ENCODE assay signal across 28 cellular contexts in genomic region chr11:115455606-115456005, GRCh38.
"Had no signal": no experiment of that assay in that cellular context is flagged by ENCODE, and none has a peak within 500 bp of the region (broad histone marks: within the 10 kb centered on the region; RNA-seq: fewer than 3 reads in every experiment).

No MANE protein-coding gene starts in this region.

- H3K27ac ChIP-seq: esophagus muscularis mucosa, foreskin keratinocyte, heart left ventricle, left ventricle myocardium inferior, parathyroid adenoma, spleen, suprapubic skin, tibial artery, upper lobe of right lung had no signal

- H3K27ac Mint-ChIP-seq: activated CD4-positive, alpha-beta memory T cell treated with anti-CD3 and anti-CD28 coated beads, Interleukin-2, amount 10 ng/mL, durations not matched to agents 7 days and 5 days; activated CD4-positive, alpha-beta T cell treated with anti-CD3 and anti-CD28 coated beads, Interleukin-2, amount 10 ng/mL, durations not matched to agents 7 days and 5 days; activated naive CD4-positive, alpha-beta T cell treated with anti-CD3 and anti-CD28 coated beads, Interleukin-2, amount 50 U/mL, for 24 hours; activated naive CD8-positive, alpha-beta T cell treated with anti-CD3 and anti-CD28 coated beads, Interleukin-2, amount 50 U/mL, for 24 hours; activated T-cell treated with anti-CD3 and anti-CD28 coated beads, Interleukin-2, amount 50 U/mL, for 24 hours; naive B cell; T-helper 17 cell had no signal

- H3K27me3 Mint-ChIP-seq: activated CD4-positive, alpha-beta memory T cell treated with anti-CD3 and anti-CD28 coated beads, Interleukin-2, amount 10 ng/mL, durations not matched to agents 7 days and 5 days; activated CD4-positive, alpha-beta T cell treated with anti-CD3 and anti-CD28 coated beads, Interleukin-2, amount 10 ng/mL, durations not matched to agents 7 days and 5 days; activated naive CD8-positive, alpha-beta T cell treated with anti-CD3 and anti-CD28 coated beads, Interleukin-2, amount 50 U/mL, for 24 hours; activated T-cell treated with anti-CD3 and anti-CD28 coated beads, Interleukin-2, amount 50 U/mL, for 24 hours; T-helper 17 cell had no signal

- H3K36me3 Mint-ChIP-seq: activated naive CD4-positive, alpha-beta T cell treated with anti-CD3 and anti-CD28 coated beads, Interleukin-2, amount 50 U/mL, for 24 hours; naive B cell had no signal

- H3K36me3 ChIP-seq: esophagus muscularis mucosa, heart left ventricle, left ventricle myocardium inferior, spleen, suprapubic skin, tibial artery, upper lobe of right lung had no signal

- H3K27me3 ChIP-seq: esophagus muscularis mucosa, foreskin keratinocyte, heart left ventricle, spleen, suprapubic skin, tibial artery, upper lobe of right lung had no signal

- H3K79me2 ChIP-seq: parathyroid adenoma had no signal

- DNase-seq: activated CD4-positive, alpha-beta memory T cell treated with anti-CD3 and anti-CD28 coated beads, Interleukin-2, amount 10 ng/mL, durations not matched to agents 7 days and 5 days; activated CD4-positive, alpha-beta T cell treated with anti-CD3 and anti-CD28 coated beads for 1 hour; activated CD4-positive, alpha-beta T cell treated with anti-CD3 and anti-CD28 coated beads, Interleukin-2, amount 10 ng/mL, durations not matched to agents 7 days and 5 days; activated CD8-positive, alpha-beta memory T cell treated with anti-CD3 and anti-CD28 coated beads, Interleukin-2, amount 50 U/mL, for 48 hours; activated gamma-delta T cell; activated naive CD8-positive, alpha-beta T cell treated with anti-CD3 and anti-CD28 coated beads, Interleukin-2, amount 50 U/mL, for 24 hours; activated T-cell treated with anti-CD3 and anti-CD28 coated beads, Interleukin-2, amount 50 U/mL, for 24 hours; dermis blood vessel endothelial cell; effector CD4-positive, alpha-beta T cell; foreskin keratinocyte; heart left ventricle; islet precursor cell; left ventricle myocardium inferior; naive B cell; occipital lobe; right cardiac atrium; spleen; stimulated activated naive CD4-positive, alpha-beta T cell; T-helper 17 cell; T1000; tibial artery; upper lobe of right lung had no signal

- H3K4me3 ChIP-seq: esophagus muscularis mucosa, heart left ventricle, left ventricle myocardium inferior, lung, spleen, suprapubic skin, tibial artery, upper lobe of right lung had no signal

- H3K4me3 Mint-ChIP-seq: activated CD4-positive, alpha-beta memory T cell treated with anti-CD3 and anti-CD28 coated beads, Interleukin-2, amount 10 ng/mL, durations not matched to agents 7 days and 5 days; activated CD4-positive, alpha-beta T cell treated with anti-CD3 and anti-CD28 coated beads, Interleukin-2, amount 10 ng/mL, durations not matched to agents 7 days and 5 days; activated naive CD4-positive, alpha-beta T cell treated with anti-CD3 and anti-CD28 coated beads, Interleukin-2, amount 50 U/mL, for 24 hours; activated naive CD8-positive, alpha-beta T cell treated with anti-CD3 and anti-CD28 coated beads, Interleukin-2, amount 50 U/mL, for 24 hours; activated T-cell treated with anti-CD3 and anti-CD28 coated beads, Interleukin-2, amount 50 U/mL, for 24 hours; central memory CD8-positive, alpha-beta T cell; naive B cell; T-helper 17 cell had no signal

- H3K9me3 Mint-ChIP-seq: activated CD4-positive, alpha-beta memory T cell treated with anti-CD3 and anti-CD28 coated beads, Interleukin-2, amount 10 ng/mL, durations not matched to agents 7 days and 5 days; activated CD4-positive, alpha-beta T cell treated with anti-CD3 and anti-CD28 coated beads, Interleukin-2, amount 10 ng/mL, durations not matched to agents 7 days and 5 days; activated naive CD4-positive, alpha-beta T cell treated with anti-CD3 and anti-CD28 coated beads, Interleukin-2, amount 50 U/mL, for 24 hours; activated naive CD8-positive, alpha-beta T cell treated with anti-CD3 and anti-CD28 coated beads, Interleukin-2, amount 50 U/mL, for 24 hours; central memory CD8-positive, alpha-beta T cell had no signal

- H3K9me3 ChIP-seq: esophagus muscularis mucosa, heart left ventricle, left ventricle myocardium inferior, spleen, suprapubic skin, tibial artery, upper lobe of right lung had no signal

- ATAC-seq: activated naive CD8-positive, alpha-beta T cell treated with anti-CD3 and anti-CD28 coated beads, Interleukin-2, amount 50 U/mL, for 24 hours; foreskin keratinocyte; heart left ventricle; right cardiac atrium; T-helper 17 cell; upper lobe of right lung had no signal

- H2AFZ ChIP-seq: parathyroid adenoma had no signal

- H3K9ac ChIP-seq: parathyroid adenoma had no signal

- H3K4me1 Mint-ChIP-seq: activated CD4-positive, alpha-beta memory T cell treated with anti-CD3 and anti-CD28 coated beads, Interleukin-2, amount 10 ng/mL, durations not matched to agents 7 days and 5 days; activated CD4-positive, alpha-beta T cell treated with anti-CD3 and anti-CD28 coated beads, Interleukin-2, amount 10 ng/mL, durations not matched to agents 7 days and 5 days; activated naive CD4-positive, alpha-beta T cell treated with anti-CD3 and anti-CD28 coated beads, Interleukin-2, amount 50 U/mL, for 24 hours; activated naive CD8-positive, alpha-beta T cell treated with anti-CD3 and anti-CD28 coated beads, Interleukin-2, amount 50 U/mL, for 24 hours; central memory CD8-positive, alpha-beta T cell; naive B cell; T-helper 17 cell had no signal

- H3K4me1 ChIP-seq: esophagus muscularis mucosa, foreskin keratinocyte, parathyroid adenoma, spleen, suprapubic skin, tibial artery, upper lobe of right lung had no signal
